In the genomic region with DNA sequence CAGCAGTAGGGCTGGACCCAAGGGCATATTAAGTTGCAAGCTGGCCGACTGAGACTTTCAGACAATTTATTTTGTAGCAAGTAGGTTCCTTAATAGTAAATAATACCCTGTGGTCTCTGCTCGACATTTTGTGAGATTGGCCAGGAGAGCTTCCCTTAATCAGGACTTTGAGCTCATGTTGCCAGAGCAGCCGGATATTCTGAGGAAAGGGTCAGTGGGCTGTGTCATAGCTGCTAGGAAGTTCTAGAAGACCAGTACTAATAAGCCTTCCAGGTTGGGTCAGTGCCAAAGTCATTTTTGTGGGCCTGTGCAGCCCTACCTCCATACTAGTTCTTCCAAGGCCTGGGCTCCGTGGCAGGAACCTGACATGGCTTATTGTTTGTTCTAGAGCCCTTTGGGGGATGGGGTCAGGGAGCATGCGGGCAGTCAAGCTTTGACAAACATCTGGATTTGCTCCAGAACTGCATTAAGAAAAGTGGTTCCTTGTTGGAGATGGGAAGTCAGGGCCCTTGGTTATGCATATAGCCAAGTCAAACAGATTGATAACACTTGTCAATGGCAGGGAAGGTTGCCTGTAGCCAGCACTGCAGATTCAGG, we compare ENCODE assay signal across 8 cellular contexts. TPM values are rescaled to one million over a fixed set of nuclear protein-coding genes. Genes with fewer than 3 reads are reported as not detected.
DNase-seq lines count a peak whose midpoint lies in the region; ATAC-seq and TF ChIP-seq lines count a peak whose summit lies in the region.
"Had no signal": no experiment of that assay in that cellular context is flagged by ENCODE, and none has a peak within 500 bp of the region (broad histone marks: within the 10 kb centered on the region; RNA-seq: fewer than 3 reads in every experiment).

No MANE protein-coding gene starts in this region.

- H3K27me3 ChIP-seq in lung (ENCODE audit: control insufficient read depth, insufficient read depth): no peaks in the 10 kb centered on the region
- no peaks in the 10 kb centered on the region for H3K27me3 ChIP-seq in suprapubic skin
- H3K27me3 ChIP-seq in prostate gland (replicated peaks; ENCODE audit: insufficient read depth): no peaks in the 10 kb centered on the region

- no peak overlapping the region for H3K4me3 ChIP-seq in lung
- no peak overlapping the region for H3K4me3 ChIP-seq in suprapubic skin
- no peak overlapping the region for H3K4me3 ChIP-seq in prostate gland

- in situ Hi-C loops in GM13977 (cut with MboI; ENCODE audit: low pct_unique_long_range_greater_than_20kb, low sequenced_read_pairs, unreplicated experiment): no loop called here

- intact Hi-C loops in prostate gland (cut with DNase I): no loop called here

- TF ChIP-seq EP300 in suprapubic skin (IDR thresholded peaks at IDR 0.05): no peak

- TF ChIP-seq POLR2A in suprapubic skin (IDR thresholded peaks at IDR 0.05): no peak
- no peak for TF ChIP-seq POLR2A in prostate gland (IDR thresholded peaks at IDR 0.05)

- H3K36me3 ChIP-seq in lung (ENCODE audit: control insufficient read depth in 2 of 2, insufficient read depth in 2 of 2, low read length in 2 of 2): peaks cover 12 to 28% of the 10 kb centered on the region in 2 donors
- H3K36me3 ChIP-seq in suprapubic skin: peaks cover 19% of the 10 kb centered on the region
- H3K36me3 ChIP-seq in prostate gland: no peaks in the 10 kb centered on the region

- 31 to 48% methylated on average over 5 of the region's 5 CpGs for WGBS in lung, 2 donors
- WGBS in suprapubic skin: 46% methylated on average over 5 of the region's 5 CpGs
- 26% methylated on average over 5 of the region's 5 CpGs for WGBS in prostate gland

- DNase-seq in NCI-H2029 treated with DMSO at 0.1 percent for 48 hours (lab: John Stamatoyannopoulos, UW): peak; percentile 27
- peak; percentile 92 for DNase-seq in dermis blood vessel endothelial cell
- peak; percentile 42 for DNase-seq in lung (ENCODE audit: low spot score)
- DNase-seq in suprapubic skin (ENCODE audit: low spot score in 2 of 2): no peak
- DNase-seq in NK-92 (lab: John Stamatoyannopoulos, UW; ENCODE audit: unreplicated experiment): no peak
- no peak for DNase-seq in prostate gland (ENCODE audit: low spot score)
- no peak for DNase-seq in GM13977 (ENCODE audit: low spot score)
- DNase-seq: NCI-H2081 treated with DMSO at 0.1 percent for 48 hours had no signal

- peaks cover 0 to 2% of the 10 kb centered on the region in 2 donors for H3K9me3 ChIP-seq in lung (ENCODE audit: control insufficient read depth in 2 of 2, insufficient read depth in 1 of 2, low read length in 1 of 2)
- H3K9me3 ChIP-seq in suprapubic skin: no peaks in the 10 kb centered on the region
- no peaks in the 10 kb centered on the region for H3K9me3 ChIP-seq in prostate gland

- TF ChIP-seq CTCF in lung (IDR thresholded peaks at IDR 0.05; ENCODE audit: control extremely low read depth, extremely low read depth) (no peak), suprapubic skin (IDR thresholded peaks at IDR 0.05) (no peak), prostate gland (IDR thresholded peaks at IDR 0.05) (no peak), GM13977 (IDR thresholded peaks at IDR 0.05; ENCODE audit: extremely low read depth, insufficient read depth, missing control alignments) (no peak)

- no peak for ATAC-seq in lung (ENCODE audit: insufficient read depth, low FRiP score)

- H3K27ac ChIP-seq in lung (ENCODE audit: low read depth in 1 of 2, low read length in 1 of 2) (peak overlapping the region; percentile 2 to 24), suprapubic skin (peak overlapping the region; percentile 17), prostate gland (peak overlapping the region in 1 of 2 donors; percentile 12)

- peaks cover 37 to 50% of the 10 kb centered on the region in 2 donors for H3K4me1 ChIP-seq in lung (ENCODE audit: control insufficient read depth in 2 of 2, insufficient read depth in 2 of 2, low read length in 2 of 2)
- H3K4me1 ChIP-seq in suprapubic skin: peaks cover 71% of the 10 kb centered on the region
- peaks cover 34% of the 10 kb centered on the region for H3K4me1 ChIP-seq in prostate gland (replicated peaks)

RNA-seq across cellular contexts. Expression of gene ALKBH5, which starts 7.5 kb away (rescaled TPM):
- total RNA-seq in dermis blood vessel endothelial cell (95.1 and 104 TPM in 2 replicates), lung (100 to 1,000 TPM in 1 of 2 donors, 10 to 100 TPM in 1; 83.0 to 104 TPM), suprapubic skin (10 to 100 TPM; 67.1 to 92.7 (median 73.2) TPM), prostate gland (100 to 1,000 TPM; 132 to 230 TPM)
- polyA plus RNA-seq in lung: 10 to 100 TPM; 30.2 to 36.5 TPM

RNA-seq across cellular contexts. Expression of gene LLGL1, which starts 34.3 kb away (rescaled TPM):
- total RNA-seq in dermis blood vessel endothelial cell (27.9 and 40.0 TPM in 2 replicates), lung (10 to 100 TPM; 14.7 to 21.8 TPM), suprapubic skin (10 to 100 TPM; 27.7 to 37.1 (median 32.8) TPM), prostate gland (10 to 100 TPM; 17.7 to 33.5 TPM)
- 1 to 10 TPM; 7.1 to 9.5 TPM for polyA plus RNA-seq in lung

Comparison
In these comparisons a context has a peak if more than half of its experiments do, and no peak if none do; other contexts are left out.
1. DNase-seq: peak in NCI-H2029 treated with DMSO at 0.1 percent for 48 hours (single experiment), dermis blood vessel endothelial cell (single experiment) and lung (single experiment); none in suprapubic skin (0 of 2), NK-92 (single experiment), prostate gland (single experiment) and GM13977 (single experiment).